In genomic region chr14:70052990-70053389, GRCh38 we compare ENCODE assay signal across 9 cellular contexts.
DNase-seq lines count a peak whose midpoint lies in the region; ATAC-seq, FAIRE-seq and TF ChIP-seq lines count a peak whose summit lies in the region.
"Had no signal": no experiment of that assay in that cellular context is flagged by ENCODE, and none has a peak within 500 bp of the region (broad histone marks: within the 10 kb centered on the region; RNA-seq: fewer than 3 reads in every experiment).

No MANE protein-coding gene starts in this region.

- H3K9me3 ChIP-seq in MM.1S (replicated peaks; ENCODE audit: insufficient read depth, low read length): no peaks in the 10 kb centered on the region

- no peak overlapping the region for H3K4me3 ChIP-seq in MM.1S (ENCODE audit: low read length)
- no peak overlapping the region for H3K4me3 ChIP-seq in bronchial epithelial cell (ENCODE audit: low read depth, low read length)

- H3K27me3 ChIP-seq in MM.1S (replicated peaks; ENCODE audit: insufficient read depth, low read length) (no peaks in the 10 kb centered on the region), bronchial epithelial cell (ENCODE audit: control insufficient read depth, insufficient read depth, low read length) (no peaks in the 10 kb centered on the region)

- no peaks in the 10 kb centered on the region for H3K9me2 ChIP-seq in MM.1S (replicated peaks; ENCODE audit: insufficient read depth, low read length)

- no peaks in the 10 kb centered on the region for H4K20me1 ChIP-seq in MM.1S (ENCODE audit: insufficient read depth, low read length)

- H3K79me2 ChIP-seq in MM.1S (ENCODE audit: low read length): no peaks in the 10 kb centered on the region

- H3F3A ChIP-seq in MM.1S (ENCODE audit: insufficient read depth, low read length): no peaks in the 10 kb centered on the region

- DNase-seq in GM20000 (ENCODE audit: low spot score) (peak; percentile 22), MM.1S (peak; percentile 33), bronchial epithelial cell (ENCODE audit: low read depth) (peak; percentile 21), myocyte (ENCODE audit: low read depth) (peak; percentile 67), SHP77 (lab: John Stamatoyannopoulos, UW) (no peak), dedifferentiated amniotic fluid mesenchymal stem cell (ENCODE audit: extremely low spot score) (no peak), 8988T (no peak)
- DNase-seq: small intestine had no signal

- H3K4me1 ChIP-seq in MM.1S (ENCODE audit: low read length): no peaks in the 10 kb centered on the region

- H3K27ac ChIP-seq in MM.1S (ENCODE audit: low read length): no peak overlapping the region

- H2AFZ ChIP-seq in MM.1S (ENCODE audit: low read length): no peak overlapping the region

- no peak overlapping the region for H3K9ac ChIP-seq in MM.1S (ENCODE audit: low read length)

- no peak for ATAC-seq in HG03439 (IDR thresholded peaks at IDR 0.05; ENCODE audit: unreplicated experiment)

- TF ChIP-seq CTCF in GM20000 (IDR thresholded peaks at IDR 0.05; ENCODE audit: extremely low read depth, missing control alignments): no peak
- TF ChIP-seq CTCF in MM.1S (IDR thresholded peaks at IDR 0.05; ENCODE audit: low read length): no peak
- no peak for TF ChIP-seq CTCF in bronchial epithelial cell (IDR thresholded peaks at IDR 0.05; ENCODE audit: insufficient read depth, low read length, severe bottlenecking)

- no peak for FAIRE-seq in bronchial epithelial cell (lab: Jason Lieb, UNC)
- FAIRE-seq: small intestine had no signal

- H3K36me3 ChIP-seq in MM.1S (replicated peaks; ENCODE audit: insufficient read depth, low read length) (no peaks in the 10 kb centered on the region), bronchial epithelial cell (ENCODE audit: control insufficient read depth, insufficient read depth, low read length) (no peaks in the 10 kb centered on the region)

- no peak overlapping the region for H3K4me2 ChIP-seq in MM.1S (ENCODE audit: low read depth, low read length)

Comparison
In these comparisons a context has a peak if more than half of its experiments do, and no peak if none do; other contexts are left out.
1. DNase-seq: peak in GM20000 (single experiment), MM.1S (single experiment), bronchial epithelial cell (single experiment) and myocyte (single experiment); none in SHP77 (0 of 2), dedifferentiated amniotic fluid mesenchymal stem cell (single experiment) and 8988T (single experiment).